ENCODE assay signal across 11 cellular contexts in genomic region chr14:68198713-68199464, GRCh38.
DNase-seq lines count a peak whose midpoint lies in the region; ATAC-seq and TF ChIP-seq lines count a peak whose summit lies in the region.
"Had no signal": no experiment of that assay in that cellular context is flagged by ENCODE, and none has a peak within 500 bp of the region (broad histone marks: within the 10 kb centered on the region; RNA-seq: fewer than 3 reads in every experiment).

No MANE protein-coding gene starts in this region.

- no peaks in the 10 kb centered on the region for H3K79me2 ChIP-seq in Loucy (ENCODE audit: insufficient read depth, low read length)

- H2AFZ ChIP-seq in Loucy (ENCODE audit: low read length) = peak overlapping the region; percentile 69

- WGBS in testis, 2 donors = 33 to 40% methylated on average over 3 of the region's 3 CpGs

- H3F3A ChIP-seq in Loucy (ENCODE audit: low read depth) = no peaks in the 10 kb centered on the region

- H3K9me3 ChIP-seq in Loucy (ENCODE audit: insufficient read depth, low read depth, low read length) = no peaks in the 10 kb centered on the region
- H3K9me3 ChIP-seq in muscle layer of colon (ENCODE audit: low read length) = no peaks in the 10 kb centered on the region
- no peaks in the 10 kb centered on the region for H3K9me3 ChIP-seq in testis

- no peaks in the 10 kb centered on the region for H3K27me3 ChIP-seq in Loucy (ENCODE audit: insufficient read depth, low read length, poor library complexity, severe bottlenecking)
- H3K27me3 ChIP-seq in muscle layer of colon (ENCODE audit: control insufficient read depth in 1 of 2, insufficient read depth in 2 of 2, low read length in 2 of 2) = no peaks in the 10 kb centered on the region
- no peaks in the 10 kb centered on the region for H3K27me3 ChIP-seq in testis

- TF ChIP-seq CTCF in Loucy (conservative IDR thresholded peaks at IDR 0.05; ENCODE audit: low read length) = no peak
- TF ChIP-seq CTCF in testis (IDR thresholded peaks at IDR 0.05) = no peak

- peak overlapping the region; percentile 26 for H3K9ac ChIP-seq in Loucy (ENCODE audit: low read depth, low read length, poor library complexity, severe bottlenecking)
- H3K9ac ChIP-seq in muscle layer of colon (ENCODE audit: low read length) = peak overlapping the region; percentile 11

- ATAC-seq in GM19351 (IDR thresholded peaks at IDR 0.05; ENCODE audit: unreplicated experiment) = no peak

- no peak for TF ChIP-seq POLR2A in testis (IDR thresholded peaks at IDR 0.05)

- peak overlapping the region; percentile 47 for H3K4me2 ChIP-seq in Loucy (ENCODE audit: low read depth, low read length, poor library complexity, severe bottlenecking)

- H3K27ac ChIP-seq in muscle layer of colon (ENCODE audit: low read depth, low read length) = peak overlapping the region; percentile 20
- H3K27ac ChIP-seq in testis = peak overlapping the region; percentile 15 to 81

- H3K4me1 ChIP-seq in Loucy (ENCODE audit: insufficient read depth, low read length, poor library complexity, severe bottlenecking) (peaks cover 22% of the 10 kb centered on the region), muscle layer of colon (ENCODE audit: insufficient read depth, low read length) (peaks cover 33% of the 10 kb centered on the region), testis (peaks cover 19% of the 10 kb centered on the region)

- H4K20me1 ChIP-seq in Loucy (ENCODE audit: insufficient read depth, low read length, poor library complexity, severe bottlenecking) = no peaks in the 10 kb centered on the region

- no peaks in the 10 kb centered on the region for H3K36me3 ChIP-seq in Loucy (ENCODE audit: insufficient read depth, low read length)
- no peaks in the 10 kb centered on the region for H3K36me3 ChIP-seq in muscle layer of colon (ENCODE audit: insufficient read depth, low read length)
- no peaks in the 10 kb centered on the region for H3K36me3 ChIP-seq in testis (ENCODE audit: low read depth, missing control alignments)

- H3K4me3 ChIP-seq in Loucy (ENCODE audit: low read length, poor library complexity, severe bottlenecking) (peak overlapping the region; percentile 4), muscle layer of colon (ENCODE audit: low read depth in 1 of 2, low read length in 2 of 2) (peak overlapping the region in 1 of 2 donors; percentile 12), testis (no peak overlapping the region)

- H3K9me2 ChIP-seq in Loucy (replicated peaks; ENCODE audit: low read depth, low read length) = no peaks in the 10 kb centered on the region

- intact Hi-C loops in testis (cut with DNase I; ENCODE audit: low total_unique reads) = no loop called here

- peak; percentile 35 for DNase-seq in fibroblast of gingiva (ENCODE audit: low read depth)
- no peak for DNase-seq in testis
- DNase-seq in NCI-H526 (lab: John Stamatoyannopoulos, UW) = no peak
- no peak for DNase-seq in C1 segment of cervical spinal cord (lab: John Stamatoyannopoulos, UW)
- DNase-seq in anterior cingulate cortex (lab: John Stamatoyannopoulos, UW) = no peak
- DNase-seq: CD4-positive, CD25-positive, alpha-beta regulatory T cell; NCI-H2029; SW 1271 had no signal
